Comparison of ENCODE assay signal across 7 cellular contexts in genomic region chr10:118658168-118658567, GRCh38.
DNase-seq lines count a peak whose midpoint lies in the region; ATAC-seq and TF ChIP-seq lines count a peak whose summit lies in the region.
"Not testable (repeated sequence)": the region's sequence is repeated elsewhere in the genome, so short reads cannot be mapped to it uniquely, and the experiment has no call there.

No MANE protein-coding gene starts in this region.

- POLR2A ChIA-PET in activated CD8-positive, alpha-beta T cell treated with anti-CD3 and anti-CD28 coated beads, Interleukin-2, amount 10 ng/mL, durations not matched to agents 7 days and 5 days (lab: Charles Lee), result not testable (repeated sequence)
- POLR2A ChIA-PET in activated naive CD8-positive, alpha-beta T cell treated with anti-CD3 and anti-CD28 coated beads, Interleukin-2, amount 10 ng/mL, durations not matched to agents 7 days and 5 days (lab: Charles Lee), result interaction anchor here (0.6 to 1.8 kb wide), 2 partner anchors 97 to 554 kb away, joined by 3 to 7 read pairs; partner anchors contain the start of gene CACUL1

- not testable (repeated sequence) for H4K20me1 ChIP-seq in DND-41 (ENCODE audit: insufficient read depth, low read length)

- peak overlapping the region; percentile 42 for H3K4me3 Mint-ChIP-seq in T-helper 2 cell treated with Interferon-gamma antibody and Interleukin-4, amounts not matched to agents 5 μg/mL and 100 μg/mL, for 36 hours
- H3K4me3 Mint-ChIP-seq in activated CD8-positive, alpha-beta T cell treated with anti-CD3 and anti-CD28 coated beads, Interleukin-2, amount 10 ng/mL, durations not matched to agents 7 days and 5 days, result peak overlapping the region; percentile 8
- H3K4me3 Mint-ChIP-seq in activated naive CD8-positive, alpha-beta T cell treated with anti-CD3 and anti-CD28 coated beads, Interleukin-2, amount 10 ng/mL, durations not matched to agents 7 days and 5 days, result peak overlapping the region; percentile 46
- H3K4me3 Mint-ChIP-seq in effector memory CD8-positive, alpha-beta T cell, result peak overlapping the region; percentile 11 to 44

- peak; percentile 98 for ATAC-seq in DND-41 (ENCODE audit: insufficient read depth, low read depth)
- ATAC-seq in activated CD8-positive, alpha-beta T cell treated with anti-CD3 and anti-CD28 coated beads, Interleukin-2, amount 10 ng/mL, durations not matched to agents 7 days and 5 days, result peak; percentile 60
- ATAC-seq in activated naive CD8-positive, alpha-beta T cell treated with anti-CD3 and anti-CD28 coated beads, Interleukin-2, amount 10 ng/mL, durations not matched to agents 7 days and 5 days (ENCODE audit: low read depth), result peak; percentile 54
- not testable (repeated sequence) for ATAC-seq in effector memory CD8-positive, alpha-beta T cell (replicated peaks)

- H3K4me1 Mint-ChIP-seq in T-helper 2 cell treated with Interferon-gamma antibody and Interleukin-4, amounts not matched to agents 5 μg/mL and 100 μg/mL, for 36 hours (ENCODE audit: low read depth), result peaks cover 22% of the 10 kb centered on the region
- peaks cover 59% of the 10 kb centered on the region for H3K4me1 Mint-ChIP-seq in activated CD8-positive, alpha-beta T cell treated with anti-CD3 and anti-CD28 coated beads, Interleukin-2, amount 10 ng/mL, durations not matched to agents 7 days and 5 days (ENCODE audit: low read depth)
- peaks cover 27% of the 10 kb centered on the region for H3K4me1 Mint-ChIP-seq in activated naive CD8-positive, alpha-beta T cell treated with anti-CD3 and anti-CD28 coated beads, Interleukin-2, amount 10 ng/mL, durations not matched to agents 7 days and 5 days
- peaks cover 14 to 17% of the 10 kb centered on the region in 2 donors for H3K4me1 Mint-ChIP-seq in effector memory CD8-positive, alpha-beta T cell (ENCODE audit: low read depth in 2 of 2)

- H3K36me3 Mint-ChIP-seq in T-helper 2 cell treated with Interferon-gamma antibody and Interleukin-4, amounts not matched to agents 5 μg/mL and 100 μg/mL, for 36 hours (ENCODE audit: low read depth); activated CD8-positive, alpha-beta T cell treated with anti-CD3 and anti-CD28 coated beads, Interleukin-2, amount 10 ng/mL, durations not matched to agents 7 days and 5 days (ENCODE audit: low read depth); effector memory CD8-positive, alpha-beta T cell (ENCODE audit: insufficient read depth): not testable (repeated sequence)
- peaks cover 10% of the 10 kb centered on the region for H3K36me3 Mint-ChIP-seq in activated naive CD8-positive, alpha-beta T cell treated with anti-CD3 and anti-CD28 coated beads, Interleukin-2, amount 10 ng/mL, durations not matched to agents 7 days and 5 days

- TF ChIP-seq CTCF in DND-41 (IDR thresholded peaks at IDR 0.05; ENCODE audit: borderline replicate concordance, extremely low read depth, low read length, poor library complexity, severe bottlenecking), result not testable (repeated sequence)

- not testable (repeated sequence) for H3K9ac ChIP-seq in DND-41 (ENCODE audit: low read depth, low read length)

- H3K27me3 ChIP-seq in DND-41 (ENCODE audit: insufficient read depth, low read length, poor library complexity); thymus (ENCODE audit: control insufficient read depth, insufficient read depth): not testable (repeated sequence)

- H3K9me3 Mint-ChIP-seq in T-helper 2 cell treated with Interferon-gamma antibody and Interleukin-4, amounts not matched to agents 5 μg/mL and 100 μg/mL, for 36 hours; activated naive CD8-positive, alpha-beta T cell treated with anti-CD3 and anti-CD28 coated beads, Interleukin-2, amount 10 ng/mL, durations not matched to agents 7 days and 5 days: not testable (repeated sequence)
- H3K9me3 Mint-ChIP-seq in activated CD8-positive, alpha-beta T cell treated with anti-CD3 and anti-CD28 coated beads, Interleukin-2, amount 10 ng/mL, durations not matched to agents 7 days and 5 days (ENCODE audit: insufficient read depth), result peaks cover 28% of the 10 kb centered on the region
- peaks cover 4 to 27% of the 10 kb centered on the region in 2 donors for H3K9me3 Mint-ChIP-seq in effector memory CD8-positive, alpha-beta T cell

- H3K36me3 ChIP-seq in DND-41 (ENCODE audit: insufficient read depth, low read length); thymus (ENCODE audit: control insufficient read depth, insufficient read depth): not testable (repeated sequence)

- H3K79me2 ChIP-seq in DND-41 (ENCODE audit: insufficient read depth, low read length), result not testable (repeated sequence)

- not testable (repeated sequence) for H3K27ac Mint-ChIP-seq in T-helper 2 cell treated with Interferon-gamma antibody and Interleukin-4, amounts not matched to agents 5 μg/mL and 100 μg/mL, for 36 hours
- peak overlapping the region; percentile 10 for H3K27ac Mint-ChIP-seq in activated CD8-positive, alpha-beta T cell treated with anti-CD3 and anti-CD28 coated beads, Interleukin-2, amount 10 ng/mL, durations not matched to agents 7 days and 5 days
- H3K27ac Mint-ChIP-seq in activated naive CD8-positive, alpha-beta T cell treated with anti-CD3 and anti-CD28 coated beads, Interleukin-2, amount 10 ng/mL, durations not matched to agents 7 days and 5 days, result peak overlapping the region; percentile 13
- peak overlapping the region in 1 of 2 donors; percentile 21 for H3K27ac Mint-ChIP-seq in effector memory CD8-positive, alpha-beta T cell

- peaks cover 19% of the 10 kb centered on the region for H3K4me1 ChIP-seq in DND-41 (ENCODE audit: insufficient read depth, low read length)
- not testable (repeated sequence) for H3K4me1 ChIP-seq in thymus (ENCODE audit: control insufficient read depth, insufficient read depth, low read length)

- H2AFZ ChIP-seq in DND-41 (ENCODE audit: low read depth, low read length), result not testable (repeated sequence)

- H3K27ac ChIP-seq in DND-41 (ENCODE audit: low read length) (peak overlapping the region; percentile 20; the same call in 1 of the 2 replicates), thymus (ENCODE audit: low read depth) (peak overlapping the region; percentile 46)

- H3K9me3 ChIP-seq in DND-41 (ENCODE audit: insufficient read depth, low read length, severe bottlenecking); thymus (ENCODE audit: control insufficient read depth): not testable (repeated sequence)

- H3K4me2 ChIP-seq in DND-41 (ENCODE audit: insufficient read depth, low read length), result peak overlapping the region; percentile 30; the same call in 1 of the 2 replicates

- CTCF ChIA-PET in activated CD8-positive, alpha-beta T cell treated with anti-CD3 and anti-CD28 coated beads, Interleukin-2, amount 10 ng/mL, durations not matched to agents 7 days and 5 days (lab: Charles Lee), result interaction anchor here (0.9 to 3.1 kb wide), 2 partner anchors 11 to 114 kb away, joined by 4 to 7 read pairs; no protein-coding TSS in a partner anchor

- 21% methylated on average over 1 of the region's 1 CpG for WGBS in thymus

- peaks cover 31% of the 10 kb centered on the region for H3K27me3 Mint-ChIP-seq in T-helper 2 cell treated with Interferon-gamma antibody and Interleukin-4, amounts not matched to agents 5 μg/mL and 100 μg/mL, for 36 hours (ENCODE audit: low read depth)
- peaks cover 24% of the 10 kb centered on the region for H3K27me3 Mint-ChIP-seq in activated CD8-positive, alpha-beta T cell treated with anti-CD3 and anti-CD28 coated beads, Interleukin-2, amount 10 ng/mL, durations not matched to agents 7 days and 5 days (ENCODE audit: low read depth)
- not testable (repeated sequence) for H3K27me3 Mint-ChIP-seq in activated naive CD8-positive, alpha-beta T cell treated with anti-CD3 and anti-CD28 coated beads, Interleukin-2, amount 10 ng/mL, durations not matched to agents 7 days and 5 days
- H3K27me3 Mint-ChIP-seq in effector memory CD8-positive, alpha-beta T cell, result peaks cover 73 to 82% of the 10 kb centered on the region in 2 donors

- H3K4me3 ChIP-seq in DND-41 (ENCODE audit: low read depth in 1 of 2, low read length in 2 of 2); thymus (ENCODE audit: low read length): not testable (repeated sequence)

- peak; percentile 80 for DNase-seq in DND-41
- not testable (repeated sequence) for DNase-seq in T-helper 2 cell treated with Interferon-gamma antibody and Interleukin-4, amounts not matched to agents 5 μg/mL and 100 μg/mL, for 36 hours (ENCODE audit: low spot score); activated naive CD8-positive, alpha-beta T cell treated with anti-CD3 and anti-CD28 coated beads, Interleukin-2, amount 10 ng/mL, durations not matched to agents 7 days and 5 days; effector memory CD8-positive, alpha-beta T cell
- DNase-seq in activated CD8-positive, alpha-beta T cell treated with anti-CD3 and anti-CD28 coated beads, Interleukin-2, amount 10 ng/mL, durations not matched to agents 7 days and 5 days, result peak; percentile 53
- peak; percentile 16 for DNase-seq in activated effector memory CD4-positive, alpha-beta T cell treated with Interleukin-2 at 50 U/mL for 16 hours
